Comparison of ENCODE assay signal across 24 cellular contexts in the genomic region with DNA sequence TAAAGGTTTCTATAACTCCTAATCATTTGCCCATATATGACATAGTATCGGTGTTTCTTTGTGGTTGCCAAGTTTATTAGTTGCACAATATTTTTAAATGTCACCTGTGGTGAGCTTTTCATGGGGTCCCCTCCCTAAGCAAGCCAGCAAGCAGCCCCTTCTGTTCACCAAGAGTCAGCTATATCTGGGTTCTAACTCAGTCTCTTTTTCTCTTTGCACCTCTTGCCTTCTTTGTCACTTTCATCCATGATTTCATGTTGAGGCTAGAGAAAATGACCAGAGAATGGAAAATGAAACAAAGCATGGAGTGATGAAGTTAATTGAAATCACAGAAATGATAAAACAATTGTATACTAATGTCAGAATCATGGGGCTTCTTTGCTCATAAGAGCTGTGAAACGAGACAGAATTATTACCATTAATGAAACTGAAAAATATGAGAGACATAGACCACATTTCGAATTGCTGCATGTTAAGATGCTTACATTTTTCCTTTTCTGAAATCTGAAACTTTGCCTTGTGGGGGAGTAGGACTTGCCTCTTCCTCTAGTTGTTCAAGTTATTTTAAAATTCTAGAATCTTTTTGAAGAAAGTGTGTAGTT.
A peak's percentile ranks its signal among the peaks of the same experiment; 100 is the strongest.
DNase-seq lines count a peak whose midpoint lies in the region; ATAC-seq, FAIRE-seq and TF ChIP-seq lines count a peak whose summit lies in the region.
"Had no signal": no experiment of that assay in that cellular context is flagged by ENCODE, and none has a peak within 500 bp of the region (broad histone marks: within the 10 kb centered on the region; RNA-seq: fewer than 3 reads in every experiment).

No MANE protein-coding gene starts in this region.

- peak; percentile 27 for FAIRE-seq in GM12878 (lab: Jason Lieb, UNC)

- no peaks in the 10 kb centered on the region for H3K27me3 Mint-ChIP-seq in activated CD4-positive, alpha-beta T cell treated with anti-CD3 and anti-CD28 coated beads for 36 hours
- H3K27me3 Mint-ChIP-seq: central memory CD8-positive, alpha-beta T cell had no signal

- RAD21 ChIA-PET in GM12878 (lab: Charles Lee; ENCODE audit: unreplicated experiment): interaction anchor here (0.8 kb wide), 1 partner anchor 77 kb away, joined by 3 read pairs; no protein-coding TSS in a partner anchor

- peak overlapping the region; percentile 55 for H3K27ac ChIP-seq in GM12878 (ENCODE audit: control insufficient read depth, insufficient read depth)
- H3K27ac ChIP-seq: ascending aorta, right atrium auricular region, SJCRH30 had no signal

- peak overlapping the region; percentile 94 for H3K27ac Mint-ChIP-seq in activated CD4-positive, alpha-beta T cell treated with anti-CD3 and anti-CD28 coated beads for 36 hours

- SMC1A ChIA-PET in GM12878 (lab: Charles Lee; ENCODE audit: uncharacterized antibody, unreplicated experiment): interaction anchor here (0.5 to 1.4 kb wide), 5 partner anchors 10 to 79 kb away, joined by 3 to 5 read pairs (median 4); no protein-coding TSS in a partner anchor

- no peak overlapping the region for H3K9ac ChIP-seq in GM12878 (ENCODE audit: control insufficient read depth, insufficient read depth, low read length)

- H3K27me3 ChIP-seq in GM12878 (replicated peaks in 1 of 2; ENCODE audit: control insufficient read depth in 2 of 2, insufficient read depth in 2 of 2, low read length in 1 of 2): no peaks in the 10 kb centered on the region
- H3K27me3 ChIP-seq: ascending aorta, right atrium auricular region, SJCRH30 had no signal

- peaks cover 0 to 2% of the 10 kb centered on the region in 2 experiments; a peak in 2 of 4 replicates for H3K36me3 ChIP-seq in GM12878 (ENCODE audit: control insufficient read depth in 2 of 2, insufficient read depth in 2 of 2, low read length in 1 of 2)
- H3K36me3 ChIP-seq: ascending aorta, right atrium auricular region, SJCRH30 had no signal

- no peaks in the 10 kb centered on the region for H3K4me1 ChIP-seq in GM12878 (ENCODE audit: control insufficient read depth, insufficient read depth, low read length)
- H3K4me1 ChIP-seq: ascending aorta, right atrium auricular region, SJCRH30 had no signal

- no peaks in the 10 kb centered on the region for H4K20me1 ChIP-seq in GM12878 (ENCODE audit: control insufficient read depth, insufficient read depth)

- no TSS peak for BruUV-seq in GM12878 (replicated peaks; lab: Mats Ljungman, UMichigan)

- WGBS in GM12878 (ENCODE audit: insufficient coverage, insufficient replicate concordance, low lambda C conversion rate, missing lambda C conversion rate): 64% methylated on average over 3 of the region's 3 CpGs

- CTCF ChIA-PET in activated CD4-positive, alpha-beta T cell treated with anti-CD3 and anti-CD28 coated beads for 36 hours (lab: Charles Lee): interaction anchor here (0.6 to 1.5 kb wide), 13 partner anchors 11 to 203 kb away, joined by 3 to 8 read pairs (median 3); a partner anchor contains a TSS
- CTCF ChIA-PET in GM12878 (lab: Yijun Ruan, JAX): interaction anchor here (0.8 to 1.2 kb wide), 4 partner anchors 10 to 847 kb away, joined by 3 to 4 read pairs (median 3); no protein-coding TSS in a partner anchor

- no peak for DNase-seq in activated CD4-positive, alpha-beta T cell treated with anti-CD3 and anti-CD28 coated beads for 36 hours
- DNase-seq in activated CD4-positive, alpha-beta T cell treated with anti-CD3 and anti-CD28 coated beads, Interleukin-2, amount 50 U/mL, for 4 hours: no peak
- DNase-seq in GM12878 (ENCODE audit: low read depth, low spot score) (no peak), NCI-H1417 (lab: John Stamatoyannopoulos, UW) (no peak), left cardiac atrium (no peak), Kasumi-1 (lab: John Stamatoyannopoulos, UW) (no peak)
- DNase-seq: 8988T; AML-193; DMS79; foreskin fibroblast; H7; hippocampal formation; Karpas-422; NCI-H1092 treated with DMSO at 0.1 percent for 48 hours; NCI-H2081 treated with DMSO at 0.1 percent for 48 hours; NCI-H446 treated with DMSO at 0.1 percent for 48 hours; NK-92 treated with Interleukin-12 subunit alpha and Interleukin-12 subunit beta, amount 100 ng/mL, for 24 hours; SJCRH30 had no signal

- peaks cover 32% of the 10 kb centered on the region for H3K36me3 Mint-ChIP-seq in activated CD4-positive, alpha-beta T cell treated with anti-CD3 and anti-CD28 coated beads for 36 hours (ENCODE audit: low read depth)

- peaks cover 45% of the 10 kb centered on the region for H3K4me1 Mint-ChIP-seq in activated CD4-positive, alpha-beta T cell treated with anti-CD3 and anti-CD28 coated beads for 36 hours

- H3K4me3 ChIP-seq in GM12878: no peak overlapping the region
- H3K4me3 ChIP-seq: ascending aorta, right atrium auricular region, SJCRH30 had no signal

- peaks cover 21% of the 10 kb centered on the region for H3K9me3 ChIP-seq in GM12878 (replicated peaks; ENCODE audit: control insufficient read depth, insufficient read depth, low read length)
- H3K9me3 ChIP-seq: ascending aorta, right atrium auricular region had no signal

- TF ChIP-seq EP300 in GM12878 (IDR thresholded peaks at IDR 0.05; ENCODE audit: borderline replicate concordance in 1 of 2, control insufficient read depth in 1 of 2, low read depth in 2 of 2, low read length in 2 of 2): no peak

- peak overlapping the region; percentile 60 for H3K4me2 ChIP-seq in GM12878 (ENCODE audit: control insufficient read depth, insufficient read depth)

- TF ChIP-seq POLR2A in GM12878 (IDR thresholded peaks at IDR 0.05; ENCODE audit: low read depth, low read length): no peak

- in situ Hi-C loops in GM12878 (cut with MboI): no loop called here

- intact Hi-C loops in activated CD4-positive, alpha-beta T cell treated with anti-CD3 and anti-CD28 coated beads for 36 hours (cut with DNase I, micrococcal nuclease): loop anchor here in 1 of 2 experiments (5.0 kb wide), 1 partner anchor 37 kb away; no protein-coding TSS in a partner anchor
- intact Hi-C loops in GM12878 (cut with micrococcal nuclease; ENCODE audit: unreplicated experiment) (no loop called here), left cardiac atrium (cut with DNase I) (no loop called here)

- no peak for TF ChIP-seq CTCF in GM12878 (IDR thresholded peaks at IDR 0.05 in 2 of 3, conservative IDR thresholded peaks at IDR 0.05 in 1 of 3; ENCODE audit: control insufficient read depth in 2 of 3, extremely low read depth in 1 of 3, insufficient read depth in 1 of 3, low read depth in 3 of 3, low read length in 3 of 3)

- POLR2A ChIA-PET in activated CD4-positive, alpha-beta T cell treated with anti-CD3 and anti-CD28 coated beads for 36 hours (lab: Charles Lee): interaction anchor here (0.6 to 1.3 kb wide), 3 partner anchors 14 to 47 kb away, joined by 3 to 4 read pairs (median 3); no protein-coding TSS in a partner anchor
- POLR2A ChIA-PET in GM12878 (lab: Charles Lee): no interaction called here

- peaks cover 10% of the 10 kb centered on the region for H3K9me3 Mint-ChIP-seq in activated CD4-positive, alpha-beta T cell treated with anti-CD3 and anti-CD28 coated beads for 36 hours (ENCODE audit: low read depth)
- H3K9me3 Mint-ChIP-seq: central memory CD8-positive, alpha-beta T cell had no signal

- peak; percentile 90 for ATAC-seq in activated CD4-positive, alpha-beta T cell treated with anti-CD3 and anti-CD28 coated beads for 36 hours
- ATAC-seq in GM18498 (IDR thresholded peaks at IDR 0.05; ENCODE audit: unreplicated experiment) (peak; percentile 61), HG02870 (IDR thresholded peaks at IDR 0.05; ENCODE audit: unreplicated experiment) (peak; percentile 85), GM12878 (peak; percentile 87), left cardiac atrium (no peak)
- ATAC-seq: Panc1 had no signal

- no peak for TF ChIP-seq RAD21 in GM12878 (IDR thresholded peaks at IDR 0.05; ENCODE audit: insufficient read depth, low read depth, low read length)

- peak overlapping the region; percentile 17; the same call in 1 of the 2 replicates for H2AFZ ChIP-seq in GM12878 (ENCODE audit: control insufficient read depth, low read depth, low read length)

- H3K79me2 ChIP-seq in GM12878 (ENCODE audit: control insufficient read depth, insufficient read depth, low read length): peaks cover 5% of the 10 kb centered on the region

- peak overlapping the region; percentile 54 for H3K4me3 Mint-ChIP-seq in activated CD4-positive, alpha-beta T cell treated with anti-CD3 and anti-CD28 coated beads for 36 hours
- H3K4me3 Mint-ChIP-seq: central memory CD8-positive, alpha-beta T cell had no signal

TF ChIP-seq in GM12878, 131 proteins besides CTCF, POLR2A, EP300 and RAD21 (continues in another document):
- no peak for TF ChIP-seq SMARCA5 (IDR thresholded peaks at IDR 0.05)
- TF ChIP-seq, protein P1, sequence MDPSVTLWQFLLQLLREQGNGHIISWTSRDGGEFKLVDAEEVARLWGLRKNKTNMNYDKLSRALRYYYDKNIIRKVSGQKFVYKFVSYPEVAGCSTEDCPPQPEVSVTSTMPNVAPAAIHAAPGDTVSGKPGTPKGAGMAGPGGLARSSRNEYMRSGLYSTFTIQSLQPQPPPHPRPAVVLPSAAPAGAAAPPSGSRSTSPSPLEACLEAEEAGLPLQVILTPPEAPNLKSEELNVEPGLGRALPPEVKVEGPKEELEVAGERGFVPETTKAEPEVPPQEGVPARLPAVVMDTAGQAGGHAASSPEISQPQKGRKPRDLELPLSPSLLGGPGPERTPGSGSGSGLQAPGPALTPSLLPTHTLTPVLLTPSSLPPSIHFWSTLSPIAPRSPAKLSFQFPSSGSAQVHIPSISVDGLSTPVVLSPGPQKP (IDR thresholded peaks at IDR 0.05; ENCODE audit: low read depth, low read length): no peak
- no peak for TF ChIP-seq ASH2L (IDR thresholded peaks at IDR 0.05; ENCODE audit: borderline replicate concordance, low read depth)
- TF ChIP-seq BHLHE40 (IDR thresholded peaks at IDR 0.05; ENCODE audit: borderline replicate concordance in 1 of 2, low read depth in 2 of 2, low read length in 1 of 2): no peak
- peak; percentile 23; the same call in 1 of the 2 replicates for TF ChIP-seq NFIC (IDR thresholded peaks at IDR 0.05; ENCODE audit: low read depth, low read length)
- no peak for TF ChIP-seq SMC3 (IDR thresholded peaks at IDR 0.05; ENCODE audit: borderline replicate concordance, low read length)
- TF ChIP-seq MTA3 (IDR thresholded peaks at IDR 0.05; ENCODE audit: borderline replicate concordance, low read length): no peak
- TF ChIP-seq RB1 (IDR thresholded peaks at IDR 0.05; ENCODE audit: borderline replicate concordance): no peak

Comparison
In these comparisons a context has a peak if more than half of its experiments do, and no peak if none do; other contexts are left out.
1. ATAC-seq: peak in activated CD4-positive, alpha-beta T cell treated with anti-CD3 and anti-CD28 coated beads for 36 hours (single experiment), GM18498 (single experiment), HG02870 (single experiment) and GM12878 (single experiment); none in left cardiac atrium (0 of 2).